In the genomic region with DNA sequence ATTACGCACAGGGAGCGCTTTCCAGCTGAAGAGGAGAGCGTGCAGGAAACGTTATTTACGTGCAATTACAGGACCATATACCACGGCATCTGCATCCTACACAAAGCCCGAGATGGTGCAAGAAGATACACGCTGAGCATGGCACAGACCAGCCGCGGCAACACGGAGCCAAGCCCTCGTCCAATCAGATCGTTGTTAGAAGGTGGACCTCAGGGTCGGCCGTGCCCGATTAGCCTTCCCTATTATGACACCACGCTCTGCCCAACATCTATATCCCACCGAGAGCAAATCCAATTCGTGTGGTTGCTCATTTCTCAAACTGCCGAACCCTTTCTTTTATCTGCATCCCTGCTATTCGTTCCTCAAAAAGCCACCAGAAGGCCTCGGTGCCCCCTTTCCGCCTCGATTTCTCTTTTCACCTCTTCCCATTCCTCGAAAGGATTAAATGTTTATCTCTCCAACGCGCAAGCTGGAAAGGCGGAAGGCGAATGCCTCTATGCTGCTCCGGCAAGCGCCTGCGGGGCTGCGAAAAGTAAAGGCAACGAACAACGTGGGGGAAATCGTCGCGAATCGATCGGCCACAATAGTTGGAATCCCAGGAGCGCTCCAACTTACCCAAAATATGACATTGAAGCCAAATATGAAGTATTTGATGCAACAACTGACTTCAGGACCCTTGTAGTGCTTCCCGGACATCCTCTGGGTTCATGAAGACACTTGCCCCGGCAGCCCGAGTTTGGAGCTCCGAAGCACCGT, we compare ENCODE assay signal across 8 cellular contexts. TPM values are rescaled to one million over a fixed set of nuclear protein-coding genes. Genes with fewer than 3 reads are reported as not detected.
DNase-seq lines count a peak whose midpoint lies in the region; ATAC-seq, FAIRE-seq and TF ChIP-seq lines count a peak whose summit lies in the region.

No MANE protein-coding gene starts in this region.

- H2AFZ ChIP-seq in OCI-LY3 (ENCODE audit: low read depth, low read length), result peak overlapping the region; percentile 49

- peaks cover 8% of the 10 kb centered on the region for H3K36me3 Mint-ChIP-seq in activated CD4-positive, alpha-beta T cell treated with anti-CD3 and anti-CD28 coated beads for 36 hours (ENCODE audit: low read depth)
- peaks cover 10% of the 10 kb centered on the region for H3K36me3 Mint-ChIP-seq in activated naive CD4-positive, alpha-beta T cell treated with anti-CD3 and anti-CD28 coated beads for 36 hours (ENCODE audit: low read depth)

- FAIRE-seq in frontal cortex (lab: Jason Lieb, UNC), result no peak

- peak overlapping the region; percentile 89 for H3K4me3 Mint-ChIP-seq in activated CD4-positive, alpha-beta T cell treated with anti-CD3 and anti-CD28 coated beads for 36 hours
- peak overlapping the region; percentile 98 for H3K4me3 Mint-ChIP-seq in activated naive CD4-positive, alpha-beta T cell treated with anti-CD3 and anti-CD28 coated beads for 36 hours

- no peaks in the 10 kb centered on the region for H3K9me3 ChIP-seq in OCI-LY3 (ENCODE audit: insufficient read depth, low read length)
- no peaks in the 10 kb centered on the region for H3K9me3 ChIP-seq in uterus

- H3K27ac ChIP-seq in OCI-LY3 (ENCODE audit: low read length) (peak overlapping the region; percentile 20), uterus (peak overlapping the region; percentile 92 to 94)

- H3K4me3 ChIP-seq in OCI-LY3 (ENCODE audit: low read length) (peak overlapping the region; percentile 96), uterus (peak overlapping the region; percentile 65 to 90)

- peak; percentile 43 for ATAC-seq in activated CD4-positive, alpha-beta T cell treated with anti-CD3 and anti-CD28 coated beads for 36 hours
- peak; percentile 4 for ATAC-seq in HG03103 (IDR thresholded peaks at IDR 0.05; ENCODE audit: low read depth, unreplicated experiment)

- peak overlapping the region; percentile 94 for H3K27ac Mint-ChIP-seq in activated CD4-positive, alpha-beta T cell treated with anti-CD3 and anti-CD28 coated beads for 36 hours
- H3K27ac Mint-ChIP-seq in activated naive CD4-positive, alpha-beta T cell treated with anti-CD3 and anti-CD28 coated beads for 36 hours, result peak overlapping the region; percentile 71

- peaks cover 4% of the 10 kb centered on the region for H3K36me3 ChIP-seq in OCI-LY3 (replicated peaks; ENCODE audit: low read depth, low read length)
- H3K36me3 ChIP-seq in uterus, result no peaks in the 10 kb centered on the region

- H3K9me3 Mint-ChIP-seq in activated CD4-positive, alpha-beta T cell treated with anti-CD3 and anti-CD28 coated beads for 36 hours (ENCODE audit: low read depth), result no peaks in the 10 kb centered on the region
- no peaks in the 10 kb centered on the region for H3K9me3 Mint-ChIP-seq in activated naive CD4-positive, alpha-beta T cell treated with anti-CD3 and anti-CD28 coated beads for 36 hours

- H3K4me1 Mint-ChIP-seq in activated CD4-positive, alpha-beta T cell treated with anti-CD3 and anti-CD28 coated beads for 36 hours, result peaks cover 78% of the 10 kb centered on the region
- H3K4me1 Mint-ChIP-seq in activated naive CD4-positive, alpha-beta T cell treated with anti-CD3 and anti-CD28 coated beads for 36 hours (ENCODE audit: low read depth), result peaks cover 73% of the 10 kb centered on the region

- no peak for TF ChIP-seq POLR2A in uterus (IDR thresholded peaks at IDR 0.05)

- peaks cover 55% of the 10 kb centered on the region for H3K79me2 ChIP-seq in OCI-LY3 (ENCODE audit: low read length)

- DNase-seq in activated CD4-positive, alpha-beta T cell treated with anti-CD3 and anti-CD28 coated beads for 36 hours, result peak; percentile 64
- DNase-seq in activated CD4-positive, alpha-beta T cell treated with anti-CD3 and anti-CD28 coated beads for 1 hour, result no peak
- DNase-seq in activated naive CD4-positive, alpha-beta T cell treated with anti-CD3 and anti-CD28 coated beads for 36 hours, result peak; percentile 47
- DNase-seq in frontal cortex (ENCODE audit: low spot score in 2 of 2) (peak; percentile 65 to 77), nucleus accumbens (lab: John Stamatoyannopoulos, UW) (peak in 53 of 56 donors; percentile 8 to 89 (median 66)), uterus (peak; percentile 27 to 41)

- no peaks in the 10 kb centered on the region for H3K27me3 Mint-ChIP-seq in activated CD4-positive, alpha-beta T cell treated with anti-CD3 and anti-CD28 coated beads for 36 hours
- H3K27me3 Mint-ChIP-seq in activated naive CD4-positive, alpha-beta T cell treated with anti-CD3 and anti-CD28 coated beads for 36 hours (ENCODE audit: low read depth), result no peaks in the 10 kb centered on the region

- intact Hi-C loops in activated CD4-positive, alpha-beta T cell treated with anti-CD3 and anti-CD28 coated beads for 36 hours (cut with DNase I, micrococcal nuclease), result loop anchor here (1.0 to 10.0 kb wide), 12 partner anchors 15 to 515 kb away; a partner anchor contains a TSS
- intact Hi-C loops in activated naive CD4-positive, alpha-beta T cell treated with anti-CD3 and anti-CD28 coated beads for 36 hours (cut with micrococcal nuclease), result loop anchor here (1.0 kb wide), 5 partner anchors 12 to 431 kb away; a partner anchor contains a TSS
- intact Hi-C loops in uterus (cut with DNase I; ENCODE audit: low total_unique reads), result no loop called here

- H3K9ac ChIP-seq in OCI-LY3 (ENCODE audit: low read length), result peak overlapping the region; percentile 80

- peaks cover 25% of the 10 kb centered on the region for H4K20me1 ChIP-seq in OCI-LY3 (ENCODE audit: insufficient read depth, low read length)

- H3K4me1 ChIP-seq in OCI-LY3 (ENCODE audit: low read length) (peaks cover 40% of the 10 kb centered on the region), uterus (no peaks in the 10 kb centered on the region)

- CTCF ChIA-PET in activated CD4-positive, alpha-beta T cell treated with anti-CD3 and anti-CD28 coated beads for 36 hours (lab: Charles Lee), result interaction anchor here (1.3 to 1.4 kb wide), 2 partner anchors 13 to 56 kb away, joined by 4 to 5 read pairs; no protein-coding TSS in a partner anchor
- CTCF ChIA-PET in activated naive CD4-positive, alpha-beta T cell treated with anti-CD3 and anti-CD28 coated beads for 36 hours (lab: Charles Lee), result interaction anchor here (0.6 to 1.0 kb wide), 5 partner anchors 51 to 349 kb away, joined by 3 to 4 read pairs (median 3); no protein-coding TSS in a partner anchor

- peak overlapping the region; percentile 88 for H3K4me2 ChIP-seq in OCI-LY3 (ENCODE audit: low read length)

- H3K27me3 ChIP-seq in OCI-LY3 (ENCODE audit: low read depth, low read length) (0 out of 2 replicates have a peak, but pooled peaks cover 6% of the 10 kb centered on the region), uterus (no peaks in the 10 kb centered on the region)

- POLR2A ChIA-PET in activated CD4-positive, alpha-beta T cell treated with anti-CD3 and anti-CD28 coated beads for 36 hours (lab: Charles Lee), result interaction anchor here (0.6 to 1.0 kb wide), 2 partner anchors 56 to 258 kb away, joined by 3 to 4 read pairs; no protein-coding TSS in a partner anchor

- TF ChIP-seq CTCF in OCI-LY3 (IDR thresholded peaks at IDR 0.05; ENCODE audit: low read depth, low read length), result no peak
- TF ChIP-seq CTCF in uterus (IDR thresholded peaks at IDR 0.05), result no peak

RNA-seq across cellular contexts. Expression of a gene that starts 0.7 kb away (rescaled TPM):
- total RNA-seq in activated CD4-positive, alpha-beta T cell treated with anti-CD3 and anti-CD28 coated beads for 36 hours, result 10 to 100 TPM; 18.4 to 23.6 TPM
- 10 to 100 TPM; 12.5 to 13.1 TPM for total RNA-seq in activated naive CD4-positive, alpha-beta T cell treated with anti-CD3 and anti-CD28 coated beads for 36 hours
- 67.3 TPM for total RNA-seq in frontal cortex
- total RNA-seq in uterus, result 10 to 100 TPM; 15.9 to 45.3 (median 30.3) TPM
